In genomic region chr1:20079661-20080305, GRCh38 we compare ENCODE assay signal across 26 cellular contexts. TPM values are rescaled to one million over a fixed set of nuclear protein-coding genes. Genes with fewer than 3 reads are reported as not detected.
"Had no signal": no experiment of that assay in that cellular context is flagged by ENCODE, and none has a peak within 500 bp of the region (broad histone marks: within the 10 kb centered on the region; RNA-seq: fewer than 3 reads in every experiment).

No MANE protein-coding gene starts in this region.

- H3K4me1 ChIP-seq: colonic mucosa, foreskin keratinocyte, parathyroid adenoma had no signal

- ATAC-seq: activated T-cell treated with anti-CD3 and anti-CD28 coated beads, Interleukin-2, amount 50 U/mL, for 72 hours; foreskin keratinocyte; naive thymus-derived CD8-positive, alpha-beta T cell; sciatic nerve had no signal

- H3K4me3 Mint-ChIP-seq: activated T-cell treated with anti-CD3 and anti-CD28 coated beads, Interleukin-2, amount 50 U/mL, for 72 hours; central memory CD8-positive, alpha-beta T cell; endodermal cell; stimulated activated effector memory CD8-positive, alpha-beta T cell treated with anti-CD3 and anti-CD28 coated beads, Interleukin-12 subunit alpha, Interleukin-12 subunit beta, amount 100 ng/mL, for 72 hours had no signal

- DNase-seq: activated CD4-positive, alpha-beta T cell treated with anti-CD3 and anti-CD28 coated beads for 48 hours; activated effector memory CD4-positive, alpha-beta T cell treated with anti-CD3 and anti-CD28 coated beads, Interleukin-2, amount 50 U/mL, for 16 hours; activated naive CD4-positive, alpha-beta T cell treated with anti-CD3 and anti-CD28 coated beads, Interleukin-2, amount 50 U/mL, for 16 hours; activated T-cell treated with anti-CD3 and anti-CD28 coated beads, Interleukin-2, amount 50 U/mL, for 72 hours; brain microvascular endothelial cell; colonic mucosa; foreskin keratinocyte; glutamatergic neuron; hypothalamus; naive thymus-derived CD8-positive, alpha-beta T cell; stimulated activated CD4-positive, alpha-beta T cell treated with anti-CD3 and anti-CD28 coated beads, Interleukin-4, amount 100 ng/mL, for 24 hours; upper lobe of left lung had no signal

- FAIRE-seq: keratinocyte had no signal

- H2AFZ ChIP-seq: parathyroid adenoma had no signal

- H3K9me3 Mint-ChIP-seq: activated T-cell treated with anti-CD3 and anti-CD28 coated beads, Interleukin-2, amount 50 U/mL, for 72 hours; central memory CD8-positive, alpha-beta T cell; endodermal cell; stimulated activated effector memory CD8-positive, alpha-beta T cell treated with anti-CD3 and anti-CD28 coated beads, Interleukin-12 subunit alpha, Interleukin-12 subunit beta, amount 100 ng/mL, for 72 hours had no signal

- H3K36me3 ChIP-seq: brain microvascular endothelial cell, colonic mucosa, thoracic aorta, upper lobe of left lung had no signal

- H3K4me3 ChIP-seq: colonic mucosa, thoracic aorta, upper lobe of left lung had no signal

- H3K27ac Mint-ChIP-seq: activated T-cell treated with anti-CD3 and anti-CD28 coated beads, Interleukin-2, amount 50 U/mL, for 72 hours; naive thymus-derived CD8-positive, alpha-beta T cell; stimulated activated effector memory CD8-positive, alpha-beta T cell treated with anti-CD3 and anti-CD28 coated beads, Interleukin-12 subunit alpha, Interleukin-12 subunit beta, amount 100 ng/mL, for 72 hours had no signal

- H3K9ac ChIP-seq: parathyroid adenoma had no signal

- H3K27me3 ChIP-seq: brain microvascular endothelial cell, colonic mucosa, upper lobe of left lung had no signal

- H3K9me3 ChIP-seq: colonic mucosa, thoracic aorta, upper lobe of left lung had no signal

- H3K27ac ChIP-seq: brain microvascular endothelial cell, colonic mucosa, foreskin keratinocyte, parathyroid adenoma, thoracic aorta had no signal

- H3K79me2 ChIP-seq: parathyroid adenoma had no signal

- H3K36me3 Mint-ChIP-seq: naive thymus-derived CD8-positive, alpha-beta T cell; stimulated activated effector memory CD8-positive, alpha-beta T cell treated with anti-CD3 and anti-CD28 coated beads, Interleukin-12 subunit alpha, Interleukin-12 subunit beta, amount 100 ng/mL, for 72 hours had no signal

RNA-seq across cellular contexts. Expression of gene PLA2G5, which starts 9.8 kb away (rescaled TPM):
- total RNA-seq: activated CD8-positive, alpha-beta memory T cell treated with anti-CD3 and anti-CD28 coated beads for 36 hours; activated T-cell treated with anti-CD3 and anti-CD28 coated beads, Interleukin-2, amount 50 U/mL, for 72 hours; endodermal cell; epithelial cell of proximal tubule; foreskin keratinocyte; naive thymus-derived CD8-positive, alpha-beta T cell; T-helper 2 cell treated with Interferon-gamma antibody and Interleukin-4, amounts not matched to agents 100 ng/mL and 5 ng/mL, for 36 hours had no signal
- polyA plus RNA-seq: foreskin keratinocyte; naive thymus-derived CD8-positive, alpha-beta T cell had no signal

RNA-seq across cellular contexts. Expression of gene PLA2G2D, which starts 39.6 kb away (rescaled TPM):
- total RNA-seq: activated CD8-positive, alpha-beta memory T cell treated with anti-CD3 and anti-CD28 coated beads for 36 hours; activated T-cell treated with anti-CD3 and anti-CD28 coated beads, Interleukin-2, amount 50 U/mL, for 72 hours; endodermal cell; epithelial cell of proximal tubule; fibroblast of lung; foreskin keratinocyte; left lobe of liver; mucosa of gallbladder; naive thymus-derived CD8-positive, alpha-beta T cell; sciatic nerve; T-helper 2 cell treated with Interferon-gamma antibody and Interleukin-4, amounts not matched to agents 100 ng/mL and 5 ng/mL, for 36 hours; thoracic aorta had no signal
- polyA plus RNA-seq: aorta; fibroblast of lung; foreskin keratinocyte; keratinocyte; naive thymus-derived CD8-positive, alpha-beta T cell had no signal

RNA-seq across cellular contexts. Expression of gene PLA2G2F, which starts 59.3 kb away (rescaled TPM):
- total RNA-seq: activated CD8-positive, alpha-beta memory T cell treated with anti-CD3 and anti-CD28 coated beads for 36 hours; activated T-cell treated with anti-CD3 and anti-CD28 coated beads, Interleukin-2, amount 50 U/mL, for 72 hours; aorta; colonic mucosa; endodermal cell; fibroblast of lung; left lobe of liver; naive thymus-derived CD8-positive, alpha-beta T cell; sciatic nerve; T-helper 2 cell treated with Interferon-gamma antibody and Interleukin-4, amounts not matched to agents 100 ng/mL and 5 ng/mL, for 36 hours; thoracic aorta; upper lobe of left lung had no signal
- polyA plus RNA-seq: fibroblast of lung; naive thymus-derived CD8-positive, alpha-beta T cell had no signal
